In genomic region chr5:174733091-174733690, GRCh38 we compare ENCODE assay signal across 1 cellular context.
A peak's percentile ranks its signal among the peaks of the same experiment; 100 is the strongest.
TF ChIP-seq lines count a peak whose summit lies in the region.

No MANE protein-coding gene starts in this region.

TF ChIP-seq in HEK293, 187 proteins besides CTCF, POLR2A, EP300 and RAD21 (continued from another document):
- TF ChIP-seq ZNF174 (tag by site-specific recombination; IDR thresholded peaks at IDR 0.05) (no peak), ZNF629 (tag by site-specific recombination; IDR thresholded peaks at IDR 0.05) (peak; percentile 49; the same call in 1 of the 2 replicates), ZNF571 (tag by site-specific recombination; IDR thresholded peaks at IDR 0.05) (no peak), ZBTB48 (tag by site-specific recombination; IDR thresholded peaks at IDR 0.05) (no peak), KLF8 (tag by site-specific recombination; IDR thresholded peaks at IDR 0.05) (no peak), ZBTB17 (tag by site-specific recombination; IDR thresholded peaks at IDR 0.05) (peak; percentile 55; the same call in 1 of the 2 replicates), SP3 (tag by site-specific recombination; IDR thresholded peaks at IDR 0.05) (no peak), SP7 (tag by site-specific recombination; IDR thresholded peaks at IDR 0.05) (no peak)
- TF ChIP-seq, protein P1, sequence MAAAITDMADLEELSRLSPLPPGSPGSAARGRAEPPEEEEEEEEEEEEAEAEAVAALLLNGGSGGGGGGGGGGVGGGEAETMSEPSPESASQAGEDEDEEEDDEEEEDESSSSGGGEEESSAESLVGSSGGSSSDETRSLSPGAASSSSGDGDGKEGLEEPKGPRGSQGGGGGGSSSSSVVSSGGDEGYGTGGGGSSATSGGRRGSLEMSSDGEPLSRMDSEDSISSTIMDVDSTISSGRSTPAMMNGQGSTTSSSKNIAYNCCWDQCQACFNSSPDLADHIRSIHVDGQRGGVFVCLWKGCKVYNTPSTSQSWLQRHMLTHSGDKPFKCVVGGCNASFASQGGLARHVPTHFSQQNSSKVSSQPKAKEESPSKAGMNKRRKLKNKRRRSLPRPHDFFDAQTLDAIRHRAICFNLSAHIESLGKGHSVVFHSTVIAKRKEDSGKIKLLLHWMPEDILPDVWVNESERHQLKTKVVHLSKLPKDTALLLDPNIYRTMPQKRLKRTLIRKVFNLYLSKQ (tag by site-specific recombination; IDR thresholded peaks at IDR 0.05; ENCODE audit: borderline replicate concordance) = no peak
- TF ChIP-seq, protein P2, sequence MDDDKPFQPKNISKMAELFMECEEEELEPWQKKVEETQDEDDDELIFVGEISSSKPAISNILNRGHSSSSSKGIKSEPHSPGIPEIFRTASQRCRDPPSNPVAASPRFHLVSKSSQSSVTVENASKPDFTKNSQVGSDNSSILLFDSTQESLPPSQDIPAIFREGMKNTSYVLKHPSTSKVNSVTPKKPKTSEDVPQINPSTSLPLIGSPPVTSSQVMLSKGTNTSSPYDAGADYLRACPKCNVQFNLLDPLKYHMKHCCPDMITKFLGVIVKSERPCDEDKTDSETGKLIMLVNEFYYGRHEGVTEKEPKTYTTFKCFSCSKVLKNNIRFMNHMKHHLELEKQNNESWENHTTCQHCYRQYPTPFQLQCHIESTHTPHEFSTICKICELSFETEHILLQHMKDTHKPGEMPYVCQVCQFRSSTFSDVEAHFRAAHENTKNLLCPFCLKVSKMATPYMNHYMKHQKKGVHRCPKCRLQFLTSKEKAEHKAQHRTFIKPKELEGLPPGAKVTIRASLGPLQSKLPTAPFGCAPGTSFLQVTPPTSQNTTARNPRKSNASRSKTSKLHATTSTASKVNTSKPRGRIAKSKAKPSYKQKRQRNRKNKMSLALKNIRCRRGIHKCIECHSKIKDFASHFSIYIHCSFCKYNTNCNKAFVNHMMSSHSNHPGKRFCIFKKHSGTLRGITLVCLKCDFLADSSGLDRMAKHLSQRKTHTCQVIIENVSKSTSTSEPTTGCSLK (tag by site-specific recombination; IDR thresholded peaks at IDR 0.05) = no peak
